In the genomic region with DNA sequence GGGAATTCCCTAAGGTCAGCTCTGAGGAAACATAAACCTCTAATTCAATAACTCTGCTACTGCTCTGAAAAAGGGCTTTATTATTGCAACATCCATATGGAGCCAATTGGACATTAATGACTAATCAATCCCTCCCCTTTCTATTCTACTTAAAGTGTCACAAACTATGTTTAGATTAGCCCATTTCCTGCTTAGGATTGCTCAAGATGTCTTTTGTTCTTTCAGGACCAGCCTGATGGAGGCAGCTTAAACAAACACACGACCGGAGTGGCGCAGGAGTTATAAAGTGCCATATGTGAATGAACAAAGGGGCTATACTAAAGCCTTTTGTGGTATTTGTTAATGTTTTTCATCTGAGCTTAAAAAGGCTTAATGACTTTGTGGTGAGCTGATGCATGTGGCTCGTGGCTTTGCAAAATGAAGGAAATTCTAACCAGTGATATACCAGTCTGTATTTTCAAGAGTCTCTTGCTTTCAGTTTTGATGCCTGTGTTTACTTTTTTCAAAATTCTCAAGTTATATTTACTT, we compare ENCODE assay signal across 9 cellular contexts.
DNase-seq lines count a peak whose midpoint lies in the region; ATAC-seq, FAIRE-seq and TF ChIP-seq lines count a peak whose summit lies in the region.
"Had no signal": no experiment of that assay in that cellular context is flagged by ENCODE, and none has a peak within 500 bp of the region (broad histone marks: within the 10 kb centered on the region; RNA-seq: fewer than 3 reads in every experiment).

No MANE protein-coding gene starts in this region.

- no TSS peak for BruUV-seq in GM12878 (replicated peaks; lab: Mats Ljungman, UMichigan)

- H3K9ac ChIP-seq in GM12878 (ENCODE audit: control insufficient read depth, insufficient read depth, low read length), result no peak overlapping the region

- H3K4me3 ChIP-seq in GM12878 (no peak overlapping the region), muscle layer of duodenum (ENCODE audit: low read depth in 1 of 2, low read length in 2 of 2) (peak overlapping the region in 1 of 2 donors; percentile 24)

- H3K4me1 ChIP-seq in GM12878 (ENCODE audit: control insufficient read depth, insufficient read depth, low read length) (no peaks in the 10 kb centered on the region), muscle layer of duodenum (ENCODE audit: control insufficient read depth in 1 of 2, insufficient read depth in 2 of 2, low read length in 2 of 2) (no peaks in the 10 kb centered on the region)

- no peaks in the 10 kb centered on the region for H3K79me2 ChIP-seq in GM12878 (ENCODE audit: control insufficient read depth, insufficient read depth, low read length)

- intact Hi-C loops in GM12878 (cut with micrococcal nuclease; ENCODE audit: unreplicated experiment), result no loop called here

- no peak for FAIRE-seq in GM12878 (lab: Jason Lieb, UNC)
- no peak for FAIRE-seq in GM12891 (lab: Jason Lieb, UNC)

- in situ Hi-C loops in GM12878 (cut with MboI), result no loop called here

- 56% methylated on average over 4 of the region's 4 CpGs for WGBS in GM12878 (ENCODE audit: insufficient coverage, insufficient replicate concordance, low lambda C conversion rate, missing lambda C conversion rate)

- TF ChIP-seq CTCF in GM12878 (IDR thresholded peaks at IDR 0.05 in 2 of 3, conservative IDR thresholded peaks at IDR 0.05 in 1 of 3; ENCODE audit: control insufficient read depth in 2 of 3, extremely low read depth in 1 of 3, insufficient read depth in 1 of 3, low read depth in 3 of 3, low read length in 3 of 3), result no peak

- H3K9me3 ChIP-seq in GM12878 (replicated peaks; ENCODE audit: control insufficient read depth, insufficient read depth, low read length), result no peaks in the 10 kb centered on the region
- no peaks in the 10 kb centered on the region for H3K9me3 ChIP-seq in muscle layer of duodenum (ENCODE audit: control insufficient read depth in 1 of 2, low read length in 2 of 2)

- H3K36me3 ChIP-seq in GM12878 (ENCODE audit: control insufficient read depth in 2 of 2, insufficient read depth in 2 of 2, low read length in 1 of 2) (no peaks in the 10 kb centered on the region), muscle layer of duodenum (ENCODE audit: control insufficient read depth in 1 of 2, insufficient read depth in 2 of 2, low read length in 2 of 2) (no peaks in the 10 kb centered on the region)

- no peaks in the 10 kb centered on the region for H3K27me3 ChIP-seq in GM12878 (replicated peaks in 1 of 2; ENCODE audit: control insufficient read depth in 2 of 2, insufficient read depth in 2 of 2, low read length in 1 of 2)
- no peaks in the 10 kb centered on the region for H3K27me3 ChIP-seq in muscle layer of duodenum (ENCODE audit: low read depth, low read length)

- peak; percentile 49 to 68 for DNase-seq in NCI-H2081 (lab: John Stamatoyannopoulos, UW)
- no peak for DNase-seq in GM12878 (ENCODE audit: low read depth, low spot score)
- no peak for DNase-seq in GM12891 (ENCODE audit: insufficient read length, low spot score)
- DNase-seq: naive B cell had no signal

- ATAC-seq in GM19035 (IDR thresholded peaks at IDR 0.05; ENCODE audit: unreplicated experiment) (peak; percentile 50), GM12878 (peak; percentile 56), GM21447 (IDR thresholded peaks at IDR 0.05; ENCODE audit: unreplicated experiment) (no peak), GM18861 (IDR thresholded peaks at IDR 0.05; ENCODE audit: unreplicated experiment) (no peak), HG03280 (IDR thresholded peaks at IDR 0.05; ENCODE audit: unreplicated experiment) (no peak)

- RAD21 ChIA-PET in GM12878 (lab: Charles Lee; ENCODE audit: unreplicated experiment), result no interaction called here

- H3K27ac ChIP-seq in GM12878 (ENCODE audit: control insufficient read depth, insufficient read depth) (no peak overlapping the region), muscle layer of duodenum (ENCODE audit: low read length) (peak overlapping the region; percentile 24)

- POLR2A ChIA-PET in GM12878 (lab: Charles Lee), result no interaction called here

- no peak overlapping the region for H2AFZ ChIP-seq in GM12878 (ENCODE audit: control insufficient read depth, low read depth, low read length)

- H4K20me1 ChIP-seq in GM12878 (ENCODE audit: control insufficient read depth, insufficient read depth), result no peaks in the 10 kb centered on the region

- SMC1A ChIA-PET in GM12878 (lab: Charles Lee; ENCODE audit: uncharacterized antibody, unreplicated experiment), result interaction anchor here (0.7 kb wide), 2 partner anchors 103 to 112 kb away, joined by 3 read pairs; no protein-coding TSS in a partner anchor

- CTCF ChIA-PET in GM12878 (lab: Yijun Ruan, JAX), result interaction anchor here (0.6 to 1.6 kb wide), 3 partner anchors 13 to 82 kb away, joined by 3 to 4 read pairs (median 4); no protein-coding TSS in a partner anchor

- no peak for TF ChIP-seq EP300 in GM12878 (IDR thresholded peaks at IDR 0.05; ENCODE audit: borderline replicate concordance in 1 of 2, control insufficient read depth in 1 of 2, low read depth in 2 of 2, low read length in 2 of 2)

- no peak overlapping the region; the same call in 1 of the 2 replicates for H3K4me2 ChIP-seq in GM12878 (ENCODE audit: control insufficient read depth, insufficient read depth)

- no peak for TF ChIP-seq RAD21 in GM12878 (IDR thresholded peaks at IDR 0.05; ENCODE audit: insufficient read depth, low read depth, low read length)

- no peak for TF ChIP-seq POLR2A in GM12878 (IDR thresholded peaks at IDR 0.05; ENCODE audit: low read depth, low read length)
- TF ChIP-seq POLR2A in GM12891 (IDR thresholded peaks at IDR 0.05; ENCODE audit: low read depth, low read length), result no peak

TF ChIP-seq in GM12878, 131 proteins besides CTCF, POLR2A, EP300 and RAD21:
- TF ChIP-seq, protein P1, sequence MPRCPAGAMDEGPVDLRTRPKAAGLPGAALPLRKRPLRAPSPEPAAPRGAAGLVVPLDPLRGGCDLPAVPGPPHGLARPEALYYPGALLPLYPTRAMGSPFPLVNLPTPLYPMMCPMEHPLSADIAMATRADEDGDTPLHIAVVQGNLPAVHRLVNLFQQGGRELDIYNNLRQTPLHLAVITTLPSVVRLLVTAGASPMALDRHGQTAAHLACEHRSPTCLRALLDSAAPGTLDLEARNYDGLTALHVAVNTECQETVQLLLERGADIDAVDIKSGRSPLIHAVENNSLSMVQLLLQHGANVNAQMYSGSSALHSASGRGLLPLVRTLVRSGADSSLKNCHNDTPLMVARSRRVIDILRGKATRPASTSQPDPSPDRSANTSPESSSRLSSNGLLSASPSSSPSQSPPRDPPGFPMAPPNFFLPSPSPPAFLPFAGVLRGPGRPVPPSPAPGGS (IDR thresholded peaks at IDR 0.05; ENCODE audit: borderline replicate concordance, insufficient read depth, low read depth, low read length, poor library complexity, severe bottlenecking), result no peak
- TF ChIP-seq MTA2 (IDR thresholded peaks at IDR 0.05; ENCODE audit: low read depth), result peak; percentile 52; the same call in 1 of the 2 replicates
TF ChIP-seq in GM12878: peak in this region for 1.

TF ChIP-seq in GM12891, 5 proteins besides CTCF, POLR2A, EP300 and RAD21:
- TF ChIP-seq SPI1 (IDR thresholded peaks at IDR 0.05; ENCODE audit: low read depth, low read length), result no peak
- TF ChIP-seq POLR2AphosphoS5 (IDR thresholded peaks at IDR 0.05; ENCODE audit: low read depth, low read length), result no peak
- no peak for TF ChIP-seq TAF1 (IDR thresholded peaks at IDR 0.05; ENCODE audit: low read depth, low read length)
- no peak for TF ChIP-seq PAX5 (IDR thresholded peaks at IDR 0.05; ENCODE audit: insufficient read depth, low read length, severe bottlenecking)
- TF ChIP-seq POU2F2 (IDR thresholded peaks at IDR 0.05; ENCODE audit: low read depth, low read length), result no peak
TF ChIP-seq in GM12891: peak in this region for 0.

Comparison
In these comparisons a context has a peak if more than half of its experiments do, and no peak if none do; other contexts are left out.
1. ATAC-seq: peak in GM19035 (single experiment) and GM12878 (single experiment); none in GM21447 (single experiment), GM18861 (single experiment) and HG03280 (single experiment).
2. DNase-seq: peak in NCI-H2081 (2 of 2); none in GM12878 (single experiment) and GM12891 (single experiment).